16 cellular contexts compared by ENCODE assay signal in the genomic region with DNA sequence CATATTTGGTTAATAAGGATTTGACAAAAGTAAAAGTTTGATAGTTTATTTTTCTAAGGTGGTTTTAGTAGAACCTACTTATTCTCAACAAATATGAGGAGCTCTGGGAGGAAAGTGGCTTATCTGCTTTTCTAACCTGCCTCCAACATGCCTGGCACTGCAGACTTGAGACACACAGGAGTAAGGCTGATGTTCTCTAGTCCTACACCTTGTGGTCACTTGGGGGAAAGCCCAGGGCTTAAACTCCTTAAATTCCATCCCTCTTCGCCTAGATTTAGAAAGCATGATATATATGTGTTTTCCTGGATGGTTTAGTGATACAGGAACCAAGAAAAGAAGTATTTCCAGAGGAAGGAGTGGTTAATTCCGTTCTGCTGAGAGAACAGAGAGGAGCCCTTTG. TPM values are rescaled to one million over a fixed set of nuclear protein-coding genes. Genes with fewer than 3 reads are reported as not detected.
"Had no signal": no experiment of that assay in that cellular context is flagged by ENCODE, and none has a peak within 500 bp of the region (broad histone marks: within the 10 kb centered on the region; RNA-seq: fewer than 3 reads in every experiment).

No MANE protein-coding gene starts in this region.

- H3K27me3 ChIP-seq: gastrocnemius medialis, heart right ventricle, right atrium auricular region, tibial artery, vagina had no signal

- H3K4me3 ChIP-seq: gastrocnemius medialis, heart right ventricle, right atrium auricular region, tibial artery, vagina had no signal

- DNase-seq: activated CD4-positive, alpha-beta memory T cell treated with anti-CD3 and anti-CD28 coated beads, Interleukin-2, amount 10 ng/mL, durations not matched to agents 7 days and 5 days; activated CD4-positive, alpha-beta T cell treated with anti-CD3 and anti-CD28 coated beads for 36 hours; activated gamma-delta T cell; activated T-cell treated with anti-CD3 and anti-CD28 coated beads, Interleukin-2, amount 50 U/mL, for 48 hours; anterior cingulate cortex; gastrocnemius medialis; heart right ventricle; midbrain; naive B cell; small intestine; T-helper 9 cell; tibial artery had no signal

- H3K4me3 Mint-ChIP-seq: activated CD4-positive, alpha-beta memory T cell treated with anti-CD3 and anti-CD28 coated beads, Interleukin-2, amount 10 ng/mL, durations not matched to agents 7 days and 5 days; activated CD4-positive, alpha-beta T cell treated with anti-CD3 and anti-CD28 coated beads for 36 hours; activated naive CD8-positive, alpha-beta T cell; naive B cell; stimulated activated memory B cell treated with anti-CD40 and anti-IgM and Interleukin-4, amounts not matched to agents 10 μg/mL and 1 μg/mL and 100 μg/mL, for 72 hours had no signal

- H3K9me3 Mint-ChIP-seq: activated CD4-positive, alpha-beta memory T cell treated with anti-CD3 and anti-CD28 coated beads, Interleukin-2, amount 10 ng/mL, durations not matched to agents 7 days and 5 days had no signal

- H3K4me1 ChIP-seq: gastrocnemius medialis, heart right ventricle, right atrium auricular region, tibial artery, vagina had no signal

- H3K36me3 ChIP-seq: gastrocnemius medialis, heart right ventricle, right atrium auricular region, tibial artery, vagina had no signal

- H3K27ac Mint-ChIP-seq: activated CD4-positive, alpha-beta memory T cell treated with anti-CD3 and anti-CD28 coated beads, Interleukin-2, amount 10 ng/mL, durations not matched to agents 7 days and 5 days; activated CD4-positive, alpha-beta T cell treated with anti-CD3 and anti-CD28 coated beads for 36 hours; activated naive CD8-positive, alpha-beta T cell; naive B cell; stimulated activated memory B cell treated with anti-CD40 and anti-IgM and Interleukin-4, amounts not matched to agents 10 μg/mL and 1 μg/mL and 100 μg/mL, for 72 hours had no signal

- H3K27ac ChIP-seq: gastrocnemius medialis, heart right ventricle, right atrium auricular region, tibial artery, vagina had no signal

- H3K36me3 Mint-ChIP-seq: activated naive CD8-positive, alpha-beta T cell; stimulated activated memory B cell treated with anti-CD40 and anti-IgM and Interleukin-4, amounts not matched to agents 10 μg/mL and 1 μg/mL and 100 μg/mL, for 72 hours had no signal

- H3K4me1 Mint-ChIP-seq: activated CD4-positive, alpha-beta memory T cell treated with anti-CD3 and anti-CD28 coated beads, Interleukin-2, amount 10 ng/mL, durations not matched to agents 7 days and 5 days; activated CD4-positive, alpha-beta T cell treated with anti-CD3 and anti-CD28 coated beads for 36 hours; naive B cell; stimulated activated memory B cell treated with anti-CD40 and anti-IgM and Interleukin-4, amounts not matched to agents 10 μg/mL and 1 μg/mL and 100 μg/mL, for 72 hours had no signal

- H3K9me3 ChIP-seq: gastrocnemius medialis, tibial artery, vagina had no signal

RNA-seq across cellular contexts. Expression of a gene that starts 39.9 kb away (rescaled TPM):
- total RNA-seq: activated CD4-positive, alpha-beta memory T cell treated with anti-CD3 and anti-CD28 coated beads, Interleukin-2, amount 10 ng/mL, durations not matched to agents 7 days and 5 days had no signal
